Comparison of ENCODE assay signal across 1 cellular context in genomic region chr4:98166731-98167041, GRCh38.
TF ChIP-seq lines count a peak whose summit lies in the region.

No MANE protein-coding gene starts in this region.

TF ChIP-seq in A549, 52 proteins besides CTCF, POLR2A, EP300 and RAD21 (continued from another document):
- TF ChIP-seq REST (IDR thresholded peaks at IDR 0.05): no peak
- no peak for TF ChIP-seq BHLHE40 (IDR thresholded peaks at IDR 0.05; ENCODE audit: low read depth, low read length)
